Comparison of ENCODE assay signal across 16 cellular contexts in the genomic region with DNA sequence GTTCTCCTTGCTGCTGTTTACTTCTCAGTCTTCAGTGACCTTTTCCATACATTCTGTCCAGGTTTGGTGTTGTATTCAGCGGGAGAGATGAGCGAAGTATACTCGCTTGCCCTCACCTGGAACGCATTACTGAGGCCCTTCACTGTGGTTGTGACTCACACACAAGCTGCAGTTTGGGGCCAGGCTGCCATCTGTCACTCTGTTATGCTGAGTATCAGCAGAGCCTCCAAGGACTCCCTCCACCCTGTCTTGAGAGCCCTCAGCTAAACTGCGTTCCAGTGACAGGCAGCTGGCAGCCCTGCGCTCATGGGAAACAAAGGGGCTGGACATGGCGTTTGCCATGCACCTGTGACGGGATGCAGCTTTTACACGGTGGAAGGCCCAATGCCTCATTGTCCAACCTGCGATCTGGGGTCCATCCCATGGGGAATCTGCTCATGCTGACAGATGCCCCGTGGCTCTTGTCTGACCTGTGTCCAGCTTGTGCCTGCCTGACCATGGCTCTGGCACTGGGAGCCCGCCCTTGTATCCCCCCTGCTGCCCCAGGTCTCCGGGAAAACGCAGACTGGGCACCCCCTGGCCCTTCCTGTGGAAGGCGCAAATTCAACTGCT. TPM values are rescaled to one million over a fixed set of nuclear protein-coding genes. Genes with fewer than 3 reads are reported as not detected.
DNase-seq lines count a peak whose midpoint lies in the region; ATAC-seq and TF ChIP-seq lines count a peak whose summit lies in the region.
"Had no signal": no experiment of that assay in that cellular context is flagged by ENCODE, and none has a peak within 500 bp of the region (broad histone marks: within the 10 kb centered on the region; RNA-seq: fewer than 3 reads in every experiment).

No MANE protein-coding gene starts in this region.

- H4K20me1 ChIP-seq in BLaER1 treated with 17β-estradiol and CSF1 and Interleukin-3, amounts not matched to agents 10 nM and 100 nM = peaks cover 0 to 1% (median 0%) of the 10 kb centered on the region in 11 experiments; a peak in 1 of 22 replicates

- H3K9ac ChIP-seq in BLaER1 treated with 17β-estradiol and CSF1 and Interleukin-3, amounts not matched to agents 10 nM and 100 nM = peak overlapping the region in 1 of 11 experiments; percentile 3; a peak in 2 of 22 replicates

- TF ChIP-seq CTCF in foreskin fibroblast (IDR thresholded peaks at IDR 0.05; ENCODE audit: low read depth, low read length) = no peak

- no peaks in the 10 kb centered on the region for H3K36me3 ChIP-seq in BLaER1 treated with 17β-estradiol and CSF1 and Interleukin-3, amounts not matched to agents 10 nM and 100 nM

- H3K4me1 ChIP-seq in BLaER1 treated with 17β-estradiol and CSF1 and Interleukin-3, amounts not matched to agents 10 nM and 100 nM = peaks cover 3 to 26% (median 14%) of the 10 kb centered on the region in 10 experiments; a peak in 17 of 20 replicates

- in situ Hi-C loops in G401 (cut with HindIII; ENCODE audit: low sequenced_read_pairs) = no loop called here

- no peak overlapping the region for H3K27ac ChIP-seq in BLaER1 treated with 17β-estradiol and CSF1 and Interleukin-3, amounts not matched to agents 10 nM and 100 nM

- no peaks in the 10 kb centered on the region for H3K27me3 ChIP-seq in BLaER1 treated with 17β-estradiol and CSF1 and Interleukin-3, amounts not matched to agents 10 nM and 100 nM

- ATAC-seq in GM21619 (IDR thresholded peaks at IDR 0.05; ENCODE audit: unreplicated experiment) = no peak
- ATAC-seq: left ventricle myocardium superior, Panc1, WTC11 had no signal

- H3K4me2 ChIP-seq in BLaER1 treated with 17β-estradiol and CSF1 and Interleukin-3, amounts not matched to agents 10 nM and 100 nM = peak overlapping the region in 8 of 11 experiments; percentile 7 to 58 (median 33); a peak in 12 of 22 replicates

- DNase-seq in G401 (ENCODE audit: low spot score) (peak; percentile 89), NCI-H69 (lab: John Stamatoyannopoulos, UW) (peak; percentile 73), foreskin fibroblast (peak; percentile 44 to 84), hippocampal formation (lab: John Stamatoyannopoulos, UW) (no peak), SW 1271 (lab: John Stamatoyannopoulos, UW) (no peak)
- DNase-seq in activated T-cell treated with anti-CD3 and anti-CD28 coated beads, Interleukin-2, amount 50 U/mL, for 1 hour = no peak
- DNase-seq: activated naive CD4-positive, alpha-beta T cell treated with Interleukin-2 at 50 U/mL for 16 hours; CD4-positive, CD25-positive, alpha-beta regulatory T cell; left ventricle myocardium superior; NCI-H510A treated with DMSO at 0.1 percent for 48 hours had no signal

- no peak overlapping the region for H3K4me3 ChIP-seq in BLaER1 treated with 17β-estradiol and CSF1 and Interleukin-3, amounts not matched to agents 10 nM and 100 nM
- H3K4me3 ChIP-seq in foreskin fibroblast (ENCODE audit: low read depth in 1 of 2, low read length in 2 of 2) = no peak overlapping the region

- H3K9me3 ChIP-seq in BLaER1 treated with 17β-estradiol and CSF1 and Interleukin-3, amounts not matched to agents 10 nM and 100 nM (replicated peaks in 1 of 11) = no peaks in the 10 kb centered on the region

RNA-seq across cellular contexts. Expression of a gene that starts 6.5 kb away (rescaled TPM):
- 8.3 and 23.0 TPM in 2 replicates for total RNA-seq in G401 (2014; rRNA removed; shearing (Covaris generic))

RNA-seq across cellular contexts. Expression of a gene that starts 10.7 kb away (rescaled TPM):
- 0.55 and 1.5 TPM in 2 replicates for total RNA-seq in G401 (2014; rRNA removed; shearing (Covaris generic))
- total RNA-seq: CD4-positive, CD25-positive, alpha-beta regulatory T cell; left ventricle myocardium superior had no signal

RNA-seq across cellular contexts. Expression of a gene that starts 39.5 kb away (rescaled TPM):
- total RNA-seq in G401 (2014; rRNA removed; shearing (Covaris generic)) = 0.37 TPM in 2 replicates
- total RNA-seq: left ventricle myocardium superior; progenitor cell of endocrine pancreas; T-helper 1 cell treated with Interleukin-12 subunit alpha and Interleukin-12 subunit beta and Interleukin-4 antibody, amounts not matched to agents 30 ng/mL and 1 ng/mL, for 36 hours had no signal

Comparison
In these comparisons a context has a peak if more than half of its experiments do, and no peak if none do; other contexts are left out.
1. DNase-seq: peak in G401 (single experiment), NCI-H69 (single experiment) and foreskin fibroblast (2 of 2); none in hippocampal formation (0 of 2), SW 1271 (0 of 2) and activated T-cell treated with anti-CD3 and anti-CD28 coated beads, Interleukin-2, amount 50 U/mL, for 1 hour (single experiment).